In genomic region chr6:159045826-159046225, GRCh38 we compare ENCODE assay signal across 1 cellular context.
TF ChIP-seq lines count a peak whose summit lies in the region.

No MANE protein-coding gene starts in this region.

TF ChIP-seq in H1, 55 proteins besides CTCF, POLR2A, EP300 and RAD21:
- no peak for TF ChIP-seq SAP30 (IDR thresholded peaks at IDR 0.05; ENCODE audit: insufficient read depth, insufficient replicate concordance, low read length)
- no peak for TF ChIP-seq POLR2AphosphoS5 (IDR thresholded peaks at IDR 0.05; ENCODE audit: low read depth, low read length)
- no peak for TF ChIP-seq CEBPB (IDR thresholded peaks at IDR 0.05; ENCODE audit: low read depth, low read length)
- no peak for TF ChIP-seq MAFK (IDR thresholded peaks at IDR 0.05; ENCODE audit: low read depth, low read length)
- no peak for TF ChIP-seq TAF7 (optimal IDR thresholded peaks at IDR 0.05; ENCODE audit: borderline replicate concordance, low read depth, low read length)
- no peak for TF ChIP-seq SP4 (IDR thresholded peaks at IDR 0.05; ENCODE audit: low read length)
- no peak for TF ChIP-seq MAX (IDR thresholded peaks at IDR 0.05)
- TF ChIP-seq, protein P1, sequence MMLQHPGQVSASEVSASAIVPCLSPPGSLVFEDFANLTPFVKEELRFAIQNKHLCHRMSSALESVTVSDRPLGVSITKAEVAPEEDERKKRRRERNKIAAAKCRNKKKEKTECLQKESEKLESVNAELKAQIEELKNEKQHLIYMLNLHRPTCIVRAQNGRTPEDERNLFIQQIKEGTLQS (IDR thresholded peaks at IDR 0.05; ENCODE audit: insufficient read depth, low read depth, low read length): no peak
- TF ChIP-seq TBP (IDR thresholded peaks at IDR 0.05; ENCODE audit: low read depth, low read length): no peak
- TF ChIP-seq SUZ12 (IDR thresholded peaks at IDR 0.05; ENCODE audit: low read length): no peak
- no peak for TF ChIP-seq YY1 (IDR thresholded peaks at IDR 0.05; ENCODE audit: low read depth, low read length)
- TF ChIP-seq NRF1 (IDR thresholded peaks at IDR 0.05; ENCODE audit: low read depth, low read length): no peak
- no peak for TF ChIP-seq JUN (IDR thresholded peaks at IDR 0.05; ENCODE audit: low read depth, low read length)
- TF ChIP-seq RBBP5 (IDR thresholded peaks at IDR 0.05; ENCODE audit: borderline replicate concordance, low read depth, low read length): no peak
- TF ChIP-seq SRF (IDR thresholded peaks at IDR 0.05; ENCODE audit: low read depth, low read length): no peak
- TF ChIP-seq BRCA1 (IDR thresholded peaks at IDR 0.05; ENCODE audit: low read depth, low read length): no peak
- TF ChIP-seq POU5F1 (IDR thresholded peaks at IDR 0.05; ENCODE audit: low read depth, low read length): no peak
- no peak for TF ChIP-seq SP1 (IDR thresholded peaks at IDR 0.05; ENCODE audit: low read depth, low read length)
